ENCODE assay signal across 1 cellular context in the genomic region with DNA sequence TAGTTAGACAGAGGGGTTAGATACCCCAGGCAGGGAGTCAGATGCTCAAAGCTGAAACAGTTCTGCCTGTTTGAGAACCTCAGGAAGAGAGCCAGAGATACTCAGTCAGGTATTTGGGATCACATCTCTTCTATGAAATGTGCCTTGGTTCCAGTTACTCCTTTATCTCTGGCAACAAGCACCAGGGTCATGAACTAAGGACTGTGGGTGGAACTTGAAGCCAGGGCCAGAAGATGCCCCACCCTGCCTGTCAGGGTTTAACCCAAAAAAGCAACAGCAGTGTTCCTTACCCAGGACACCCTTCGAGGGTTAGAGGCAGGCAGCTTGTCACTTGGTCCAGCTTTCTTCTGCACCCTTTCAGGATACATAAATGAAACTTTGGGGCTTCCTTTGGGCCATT.
TF ChIP-seq lines count a peak whose summit lies in the region.

No MANE protein-coding gene starts in this region.

TF ChIP-seq in K562, 482 proteins besides CTCF, POLR2A, EP300 and RAD21 (continued from another document):
- TF ChIP-seq AFF1 (IDR thresholded peaks at IDR 0.05; ENCODE audit: low read depth in 1 of 2, partially characterized antibody in 2 of 2), result peak in 1 of 2 experiments; percentile 52
- TF ChIP-seq NFE2 (IDR thresholded peaks at IDR 0.05; ENCODE audit: low read depth), result no peak
- TF ChIP-seq SRSF1 (IDR thresholded peaks at IDR 0.05; ENCODE audit: low read depth, low read length), result no peak
- peak; percentile 70 for TF ChIP-seq DPF2 (IDR thresholded peaks at IDR 0.05)
- no peak for TF ChIP-seq ZNF263 (CRISPR knock-in tag; IDR thresholded peaks at IDR 0.05; ENCODE audit: borderline replicate concordance)
- TF ChIP-seq PHB (CRISPR knock-in tag; IDR thresholded peaks at IDR 0.05), result no peak
- no peak for TF ChIP-seq TRIM25 (IDR thresholded peaks at IDR 0.05; ENCODE audit: borderline replicate concordance)
- no peak for TF ChIP-seq CREM (IDR thresholded peaks at IDR 0.05; ENCODE audit: low read depth)
- no peak for TF ChIP-seq NFIX (CRISPR knock-in tag; IDR thresholded peaks at IDR 0.05; ENCODE audit: low read depth)
- TF ChIP-seq KAT8 (IDR thresholded peaks at IDR 0.05; ENCODE audit: low read depth), result no peak
- peak; percentile 54; the same call in 1 of the 2 replicates for TF ChIP-seq MTA3 (IDR thresholded peaks at IDR 0.05; ENCODE audit: borderline replicate concordance)
- TF ChIP-seq DDX20 (tag; IDR thresholded peaks at IDR 0.05; ENCODE audit: low read depth), result no peak
- 0 out of 3 replicates have a peak, but pooled peaks of 1 of the 2 experiments have one; percentile 12 for TF ChIP-seq CBX3 (IDR thresholded peaks at IDR 0.05; ENCODE audit: borderline replicate concordance in 1 of 2, low read length in 2 of 2)
- peak; percentile 49; the same call in 1 of the 2 replicates for TF ChIP-seq SMARCE1 (IDR thresholded peaks at IDR 0.05)
- TF ChIP-seq, protein P1, sequence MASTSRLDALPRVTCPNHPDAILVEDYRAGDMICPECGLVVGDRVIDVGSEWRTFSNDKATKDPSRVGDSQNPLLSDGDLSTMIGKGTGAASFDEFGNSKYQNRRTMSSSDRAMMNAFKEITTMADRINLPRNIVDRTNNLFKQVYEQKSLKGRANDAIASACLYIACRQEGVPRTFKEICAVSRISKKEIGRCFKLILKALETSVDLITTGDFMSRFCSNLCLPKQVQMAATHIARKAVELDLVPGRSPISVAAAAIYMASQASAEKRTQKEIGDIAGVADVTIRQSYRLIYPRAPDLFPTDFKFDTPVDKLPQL (IDR thresholded peaks at IDR 0.05; ENCODE audit: extremely low read depth, insufficient read length), result no peak
- peak; percentile 37; the same call in 1 of the 2 replicates for TF ChIP-seq RNF2 (IDR thresholded peaks at IDR 0.05)
- 0 out of 2 replicates have a peak, but pooled peaks have one; percentile 7 for TF ChIP-seq JUND (IDR thresholded peaks at IDR 0.05; ENCODE audit: borderline replicate concordance, low read depth, low read length)
- TF ChIP-seq JUND (tag; IDR thresholded peaks at IDR 0.05; ENCODE audit: borderline replicate concordance, low read depth, low read length), result peak; percentile 33; the same call in 1 of the 3 replicates
- TF ChIP-seq THRAP3 (IDR thresholded peaks at IDR 0.05; ENCODE audit: borderline replicate concordance), result no peak
- no peak for TF ChIP-seq NELFE (IDR thresholded peaks at IDR 0.05; ENCODE audit: insufficient read depth, insufficient read length)
- TF ChIP-seq HDAC2 (IDR thresholded peaks at IDR 0.05), result peak; percentile 48; the same call in 1 of the 2 replicates
- peak; percentile 60; the same call in 1 of the 2 replicates for TF ChIP-seq HMBOX1 (IDR thresholded peaks at IDR 0.05)
- peak in 1 of 2 experiments; percentile 81; a peak in 2 of 4 replicates for TF ChIP-seq TBL1XR1 (IDR thresholded peaks at IDR 0.05; ENCODE audit: low read length in 2 of 2)
- no peak for TF ChIP-seq YBX1 (IDR thresholded peaks at IDR 0.05)
- 0 out of 2 replicates have a peak, but pooled peaks have one; percentile 59 for TF ChIP-seq ARID3A (IDR thresholded peaks at IDR 0.05; ENCODE audit: borderline replicate concordance, low read depth, low read length)
- TF ChIP-seq, protein P2, sequence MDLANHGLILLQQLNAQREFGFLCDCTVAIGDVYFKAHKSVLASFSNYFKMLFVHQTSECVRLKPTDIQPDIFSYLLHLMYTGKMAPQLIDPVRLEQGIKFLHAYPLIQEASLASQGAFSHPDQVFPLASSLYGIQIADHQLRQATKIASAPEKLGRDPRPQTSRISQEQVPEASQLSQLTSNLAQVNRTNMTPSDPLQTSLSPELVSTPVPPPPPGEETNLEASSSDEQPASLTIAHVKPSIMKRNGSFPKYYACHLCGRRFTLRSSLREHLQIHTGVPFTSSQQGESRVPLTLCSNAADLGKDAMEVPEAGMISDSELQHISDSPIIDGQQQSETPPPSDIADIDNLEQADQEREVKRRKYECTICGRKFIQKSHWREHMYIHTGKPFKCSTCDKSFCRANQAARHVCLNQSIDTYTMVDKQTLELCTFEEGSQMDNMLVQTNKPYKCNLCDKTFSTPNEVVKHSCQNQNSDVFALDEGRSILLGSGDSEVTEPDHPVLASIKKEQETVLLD (IDR thresholded peaks at IDR 0.05), result peak; percentile 29; the same call in 1 of the 2 replicates
- TF ChIP-seq, protein P3, sequence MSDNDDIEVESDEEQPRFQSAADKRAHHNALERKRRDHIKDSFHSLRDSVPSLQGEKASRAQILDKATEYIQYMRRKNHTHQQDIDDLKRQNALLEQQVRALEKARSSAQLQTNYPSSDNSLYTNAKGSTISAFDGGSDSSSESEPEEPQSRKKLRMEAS (CRISPR knock-in tag; IDR thresholded peaks at IDR 0.05), result 0 out of 2 replicates have a peak, but pooled peaks have one; percentile 11
- peak; percentile 27 for TF ChIP-seq MEIS2 (IDR thresholded peaks at IDR 0.05; ENCODE audit: partially characterized antibody)
- TF ChIP-seq CCAR2 (IDR thresholded peaks at IDR 0.05; ENCODE audit: low read depth, low read length), result no peak
- peak; percentile 86 for TF ChIP-seq CBFA2T3 (IDR thresholded peaks at IDR 0.05)
- TF ChIP-seq CREBBP (IDR thresholded peaks at IDR 0.05; ENCODE audit: low read depth, low read length), result no peak
- no peak for TF ChIP-seq ZNF584 (CRISPR knock-in tag; IDR thresholded peaks at IDR 0.05; ENCODE audit: low read depth)
- no peak for TF ChIP-seq HMG20B (CRISPR knock-in tag; IDR thresholded peaks at IDR 0.05)
- peak; percentile 33; the same call in 1 of the 2 replicates for TF ChIP-seq MTA2 (IDR thresholded peaks at IDR 0.05; ENCODE audit: low read depth)
- TF ChIP-seq, protein P4, sequence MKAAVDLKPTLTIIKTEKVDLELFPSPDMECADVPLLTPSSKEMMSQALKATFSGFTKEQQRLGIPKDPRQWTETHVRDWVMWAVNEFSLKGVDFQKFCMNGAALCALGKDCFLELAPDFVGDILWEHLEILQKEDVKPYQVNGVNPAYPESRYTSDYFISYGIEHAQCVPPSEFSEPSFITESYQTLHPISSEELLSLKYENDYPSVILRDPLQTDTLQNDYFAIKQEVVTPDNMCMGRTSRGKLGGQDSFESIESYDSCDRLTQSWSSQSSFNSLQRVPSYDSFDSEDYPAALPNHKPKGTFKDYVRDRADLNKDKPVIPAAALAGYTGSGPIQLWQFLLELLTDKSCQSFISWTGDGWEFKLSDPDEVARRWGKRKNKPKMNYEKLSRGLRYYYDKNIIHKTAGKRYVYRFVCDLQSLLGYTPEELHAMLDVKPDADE (conservative IDR thresholded peaks at IDR 0.05; ENCODE audit: control insufficient read depth, low read depth, low read length), result 0 out of 2 replicates have a peak, but pooled peaks have one; percentile 21
